ENCODE assay signal across 14 cellular contexts in the genomic region with DNA sequence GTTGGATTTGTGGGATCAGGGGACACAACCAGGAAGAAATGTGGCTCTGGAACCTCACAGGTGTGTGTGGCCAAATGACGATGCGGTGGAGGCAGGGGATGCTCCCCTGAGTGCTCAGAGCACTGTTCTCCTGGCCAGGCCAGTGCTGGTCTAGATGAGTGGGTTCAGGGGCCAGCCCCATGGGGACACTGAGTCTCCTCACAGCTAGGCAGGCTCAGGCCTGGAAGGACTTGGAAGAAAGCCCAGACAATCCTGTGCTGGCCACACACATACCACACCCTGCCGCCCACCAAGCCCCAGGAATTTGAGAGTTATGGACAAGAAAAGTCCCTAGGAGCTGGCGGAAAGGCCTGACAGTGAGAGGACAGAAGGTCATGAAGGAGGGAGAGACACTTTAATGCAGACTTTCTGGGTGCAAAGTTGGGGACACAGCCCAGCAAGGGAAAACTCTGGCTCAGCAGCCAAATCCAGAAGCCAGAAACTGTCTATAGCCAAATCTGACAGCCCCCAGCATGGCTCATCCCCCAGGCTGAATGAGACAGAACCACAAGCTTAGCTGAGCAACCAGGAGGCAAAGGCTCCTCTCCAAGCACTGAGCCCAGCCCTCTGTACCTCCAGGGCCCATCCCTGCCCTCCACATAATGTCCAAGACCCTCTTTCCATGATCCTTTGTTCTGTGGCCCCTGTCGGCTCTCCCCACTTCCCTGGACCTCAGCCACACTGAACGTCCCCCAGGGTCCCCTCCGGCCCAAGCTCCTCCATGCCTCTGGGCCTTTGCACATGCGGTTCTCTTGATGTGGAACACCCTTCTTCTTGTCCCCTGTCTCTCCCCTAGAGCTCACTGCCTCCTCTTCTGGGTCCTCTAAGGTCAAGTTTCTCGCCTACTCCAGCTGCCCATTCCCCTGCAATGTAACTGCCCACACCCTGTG. TPM values are rescaled to one million over a fixed set of nuclear protein-coding genes. Genes with fewer than 3 reads are reported as not detected.
DNase-seq lines count a peak whose midpoint lies in the region.
"Had no signal": no experiment of that assay in that cellular context is flagged by ENCODE, and none has a peak within 500 bp of the region (broad histone marks: within the 10 kb centered on the region; RNA-seq: fewer than 3 reads in every experiment).

No MANE protein-coding gene starts in this region.

- DNase-seq in Caki2 (ENCODE audit: low read depth) (peak; percentile 20), M059J (ENCODE audit: low read depth) (peak; percentile 77), dedifferentiated amniotic fluid mesenchymal stem cell (ENCODE audit: extremely low spot score) (peak; percentile 92), non-pigmented ciliary epithelial cell (ENCODE audit: low read depth) (peak; percentile 59), DMS153 (lab: John Stamatoyannopoulos, UW) (no peak), SIG-M5 (lab: John Stamatoyannopoulos, UW) (no peak), NCI-H187 (lab: John Stamatoyannopoulos, UW) (no peak), NCI-H1436 (lab: John Stamatoyannopoulos, UW) (no peak)
- DNase-seq: activated CD4-positive, alpha-beta T cell treated with anti-CD3 and anti-CD28 coated beads, Interleukin-2, amount 50 U/mL, for 1 hour; substantia nigra had no signal

- in situ Hi-C loops in Caki2 (cut with HindIII; ENCODE audit: low pct_unique_long_range_greater_than_20kb, low sequenced_read_pairs): no loop called here

RNA-seq across cellular contexts. Expression of gene LHX6, which starts 22.4 kb away (rescaled TPM):
- 0.12 and 0.74 TPM in 2 replicates for total RNA-seq in Caki2 (2014; rRNA removed; shearing (Covaris generic); ENCODE audit: low replicate concordance)
- 0.05 and 0.37 TPM in 2 replicates for total RNA-seq in M059J (2014; rRNA removed; shearing (Covaris generic))
- total RNA-seq: activated T-helper 2 cell treated with anti-CD3 and anti-CD28 coated beads, Interferon-gamma antibody, Interleukin-2, Interleukin-4, amounts not matched to agents 10 μg/mL and 5 μg/mL and 100 μg/mL, durations not matched to agents 14 hours and 24 hours and 36 hours; T-helper 1 cell treated with Interleukin-12 subunit alpha and Interleukin-12 subunit beta and Interleukin-4 antibody, amounts not matched to agents 30 ng/mL and 1 ng/mL, for 36 hours had no signal

RNA-seq across cellular contexts. Expression of gene MORN5, which starts 46.7 kb away (rescaled TPM):
- total RNA-seq in Caki2 (2014; rRNA removed; shearing (Covaris generic); ENCODE audit: low replicate concordance): not detected in 2 replicates
- not detected in 2 replicates for total RNA-seq in M059J (2014; rRNA removed; shearing (Covaris generic))
- total RNA-seq: activated T-helper 2 cell treated with anti-CD3 and anti-CD28 coated beads, Interferon-gamma antibody, Interleukin-2, Interleukin-4, amounts not matched to agents 10 μg/mL and 5 μg/mL and 100 μg/mL, durations not matched to agents 14 hours and 24 hours and 36 hours; cardiac muscle cell; mononuclear cell; T-helper 1 cell treated with Interleukin-12 subunit alpha and Interleukin-12 subunit beta and Interleukin-4 antibody, amounts not matched to agents 30 ng/mL and 1 ng/mL, for 36 hours had no signal

RNA-seq across cellular contexts. Expression of gene NDUFA8, which starts 46.8 kb away (rescaled TPM):
- total RNA-seq in Caki2 (2014; rRNA removed; shearing (Covaris generic); ENCODE audit: low replicate concordance): 65.8 and 78.0 TPM in 2 replicates
- 69.3 and 93.4 TPM in 2 replicates for total RNA-seq in M059J (2014; rRNA removed; shearing (Covaris generic))

RNA-seq across cellular contexts. Expression of gene RBM18, which starts 58.3 kb away (rescaled TPM):
- 6.6 and 12.3 TPM in 2 replicates for total RNA-seq in Caki2 (2014; rRNA removed; shearing (Covaris generic); ENCODE audit: low replicate concordance)
- 12.6 and 18.1 TPM in 2 replicates for total RNA-seq in M059J (2014; rRNA removed; shearing (Covaris generic))

RNA-seq across cellular contexts. Expression of gene MRRF, which starts 58.3 kb away (rescaled TPM):
- 52.6 and 66.4 TPM in 2 replicates for total RNA-seq in Caki2 (2014; rRNA removed; shearing (Covaris generic); ENCODE audit: low replicate concordance)
- 27.3 and 37.9 TPM in 2 replicates for total RNA-seq in M059J (2014; rRNA removed; shearing (Covaris generic))

Comparison
In these comparisons a context has a peak if more than half of its experiments do, and no peak if none do; other contexts are left out.
1. DNase-seq: peak in Caki2 (single experiment), M059J (single experiment), dedifferentiated amniotic fluid mesenchymal stem cell (single experiment) and non-pigmented ciliary epithelial cell (single experiment); none in DMS153 (single experiment), SIG-M5 (single experiment), NCI-H187 (0 of 2) and NCI-H1436 (single experiment).